ENCODE assay signal across 17 cellular contexts in the genomic region with DNA sequence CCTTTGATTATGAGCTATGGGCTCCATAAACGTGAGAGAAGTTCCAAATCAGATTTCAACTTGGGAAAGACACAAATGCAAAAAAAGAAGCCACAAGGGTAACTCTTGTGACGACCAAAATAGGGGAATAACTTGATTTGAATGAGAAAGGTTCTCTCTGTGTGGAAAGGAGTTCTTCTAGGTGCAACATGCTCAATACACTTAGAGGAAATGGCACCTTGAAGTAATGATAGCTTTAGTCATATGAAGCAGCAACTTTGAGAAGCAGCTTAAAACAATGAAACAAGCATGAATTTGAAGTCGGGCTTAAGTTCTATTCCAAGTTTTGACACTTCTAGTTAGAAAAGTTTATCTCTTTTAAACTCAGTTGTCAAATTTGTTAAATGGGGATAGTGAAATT. TPM values are rescaled to one million over a fixed set of nuclear protein-coding genes. Genes with fewer than 3 reads are reported as not detected.
"Had no signal": no experiment of that assay in that cellular context is flagged by ENCODE, and none has a peak within 500 bp of the region (broad histone marks: within the 10 kb centered on the region; RNA-seq: fewer than 3 reads in every experiment).

No MANE protein-coding gene starts in this region.

- H3K27ac ChIP-seq: cardiac muscle cell, dorsolateral prefrontal cortex, gastrocnemius medialis, heart left ventricle, right atrium auricular region, VCaP had no signal

- H3K9me3 ChIP-seq: gastrocnemius medialis, heart left ventricle, right atrium auricular region had no signal

- ATAC-seq: activated CD8-positive, alpha-beta T cell treated with anti-CD3 and anti-CD28 coated beads, Interleukin-2, amount 10 ng/mL, durations not matched to agents 7 days and 5 days; gastrocnemius medialis; heart left ventricle; stimulated activated naive CD8-positive, alpha-beta T cell treated with anti-CD3 and anti-CD28 coated beads, Interleukin-15, Interleukin-2, amounts not matched to agents 100 U/mL and 50 U/mL, for 24 hours had no signal

- H3K4me1 ChIP-seq: gastrocnemius medialis, right atrium auricular region had no signal

- H3K27ac Mint-ChIP-seq: activated CD8-positive, alpha-beta T cell treated with anti-CD3 and anti-CD28 coated beads, Interleukin-2, amount 10 ng/mL, durations not matched to agents 7 days and 5 days; nephron progenitor cell; progenitor cell of endocrine pancreas had no signal

- H3K9me3 Mint-ChIP-seq: nephron progenitor cell, T-cell had no signal

- DNase-seq: activated CD8-positive, alpha-beta memory T cell treated with anti-CD3 and anti-CD28 coated beads, Interleukin-2, amount 50 U/mL, for 4 hours; activated CD8-positive, alpha-beta T cell treated with anti-CD3 and anti-CD28 coated beads, Interleukin-2, amount 10 ng/mL, durations not matched to agents 7 days and 5 days; dorsolateral prefrontal cortex; erythroblast; gastrocnemius medialis; heart left ventricle; immature natural killer cell; nephron progenitor cell; stimulated activated CD4-positive, alpha-beta T cell treated with anti-CD3 and anti-CD28 coated beads, Interleukin-4, amount 100 ng/mL, for 1 hour; stimulated activated naive CD8-positive, alpha-beta T cell treated with anti-CD3 and anti-CD28 coated beads, Interleukin-15, Interleukin-2, amounts not matched to agents 100 U/mL and 50 U/mL, for 24 hours; T-cell; T1000; trophoblast cell had no signal

- H3K27me3 Mint-ChIP-seq: progenitor cell of endocrine pancreas, T-cell had no signal

- H3K36me3 Mint-ChIP-seq: immature natural killer cell, T-cell had no signal

- H3K36me3 ChIP-seq: cardiac muscle cell, gastrocnemius medialis, heart left ventricle, right atrium auricular region had no signal

- H3K4me3 ChIP-seq: cardiac muscle cell, dorsolateral prefrontal cortex, gastrocnemius medialis, heart left ventricle, right atrium auricular region had no signal

- H3K4me3 Mint-ChIP-seq: activated CD8-positive, alpha-beta T cell treated with anti-CD3 and anti-CD28 coated beads, Interleukin-2, amount 10 ng/mL, durations not matched to agents 7 days and 5 days; immature natural killer cell; nephron progenitor cell; T-cell had no signal

- H3K27me3 ChIP-seq: cardiac muscle cell, dorsolateral prefrontal cortex, gastrocnemius medialis, heart left ventricle, right atrium auricular region had no signal

RNA-seq across cellular contexts. Expression of a gene that starts 21.8 kb away (rescaled TPM):
- total RNA-seq: cardiac muscle cell had no signal
